In genomic region chr4:26075588-26075987, GRCh38 we compare ENCODE assay signal across 11 cellular contexts.
DNase-seq lines count a peak whose midpoint lies in the region; ATAC-seq lines count a peak whose summit lies in the region.
"Had no signal": no experiment of that assay in that cellular context is flagged by ENCODE, and none has a peak within 500 bp of the region (broad histone marks: within the 10 kb centered on the region; RNA-seq: fewer than 3 reads in every experiment).

No MANE protein-coding gene starts in this region.

- no peaks in the 10 kb centered on the region for H3K36me3 ChIP-seq in mucosa of rectum (ENCODE audit: control insufficient read depth in 2 of 2, insufficient read depth in 2 of 2, low read length in 2 of 2)
- no peaks in the 10 kb centered on the region for H3K36me3 ChIP-seq in Karpas-422 (ENCODE audit: insufficient read depth, low read length)
- H3K36me3 ChIP-seq: brain microvascular endothelial cell, HAP-1 had no signal

- DNase-seq in SIG-M5 treated with dmso at 0.1 percent for 504 hours (lab: John Stamatoyannopoulos, UW; ENCODE audit: unreplicated experiment) (peak; percentile 67), Karpas-422 (no peak), dedifferentiated amniotic fluid mesenchymal stem cell (ENCODE audit: extremely low spot score) (no peak)
- no peak for DNase-seq in stimulated activated naive CD4-positive, alpha-beta T cell treated with Interleukin-2 at 50 U/mL for 16 hours (lab: John Stamatoyannopoulos, UW)
- DNase-seq in activated CD4-positive, alpha-beta T cell treated with anti-CD3 and anti-CD28 coated beads, Interleukin-2, amount 50 U/mL, for 48 hours, result no peak
- DNase-seq: brain microvascular endothelial cell, NCI-H146 had no signal

- H3K9me2 ChIP-seq in Karpas-422 (replicated peaks; ENCODE audit: insufficient read depth, low read length), result no peaks in the 10 kb centered on the region

- H3K27ac ChIP-seq in mucosa of rectum (ENCODE audit: low read depth in 2 of 2, low read length in 2 of 2) (peak overlapping the region; percentile 54 to 62), Karpas-422 (ENCODE audit: low read length) (no peak overlapping the region)
- H3K27ac ChIP-seq: brain microvascular endothelial cell had no signal

- H3K9me3 ChIP-seq in mucosa of rectum (ENCODE audit: control insufficient read depth in 2 of 2, low read length in 2 of 2) (no peaks in the 10 kb centered on the region), Karpas-422 (ENCODE audit: low read length) (peaks cover 3% of the 10 kb centered on the region; the same call in 1 of the 2 replicates)

- ATAC-seq in GM18517 (IDR thresholded peaks at IDR 0.05; ENCODE audit: unreplicated experiment) (peak; percentile 12), HG02642 (IDR thresholded peaks at IDR 0.05; ENCODE audit: poor library complexity, unreplicated experiment) (peak; percentile 19)

- H3K4me3 ChIP-seq in mucosa of rectum (ENCODE audit: low read length in 2 of 2) (no peak overlapping the region), Karpas-422 (ENCODE audit: low read length) (no peak overlapping the region)
- H3K4me3 ChIP-seq: HAP-1 had no signal

- no peak overlapping the region for H2AFZ ChIP-seq in Karpas-422 (ENCODE audit: low read length)

- no peaks in the 10 kb centered on the region for H3K27me3 ChIP-seq in mucosa of rectum (ENCODE audit: control insufficient read depth in 2 of 2, insufficient read depth in 2 of 2, low read length in 2 of 2)
- peaks cover 3% of the 10 kb centered on the region; the same call in 1 of the 2 replicates for H3K27me3 ChIP-seq in Karpas-422 (ENCODE audit: low read length)
- H3K27me3 ChIP-seq: brain microvascular endothelial cell had no signal

- no peak overlapping the region for H3K4me2 ChIP-seq in Karpas-422 (ENCODE audit: low read depth, low read length, poor library complexity, severe bottlenecking)

- H3K79me2 ChIP-seq in Karpas-422 (ENCODE audit: low read length), result no peaks in the 10 kb centered on the region

- no peaks in the 10 kb centered on the region for H4K20me1 ChIP-seq in Karpas-422 (ENCODE audit: insufficient read depth, low read depth, low read length)

- H3K4me1 ChIP-seq in mucosa of rectum (ENCODE audit: control insufficient read depth in 2 of 2, insufficient read depth in 2 of 2, low read length in 2 of 2) (peaks cover 0 to 2% of the 10 kb centered on the region in 2 donors), Karpas-422 (ENCODE audit: low read length) (no peaks in the 10 kb centered on the region)

- H3K9ac ChIP-seq in mucosa of rectum (ENCODE audit: low read depth in 1 of 2, low read length in 2 of 2) (no peak overlapping the region), Karpas-422 (ENCODE audit: low read length) (no peak overlapping the region)
